ENCODE assay signal across 10 cellular contexts in the genomic region with DNA sequence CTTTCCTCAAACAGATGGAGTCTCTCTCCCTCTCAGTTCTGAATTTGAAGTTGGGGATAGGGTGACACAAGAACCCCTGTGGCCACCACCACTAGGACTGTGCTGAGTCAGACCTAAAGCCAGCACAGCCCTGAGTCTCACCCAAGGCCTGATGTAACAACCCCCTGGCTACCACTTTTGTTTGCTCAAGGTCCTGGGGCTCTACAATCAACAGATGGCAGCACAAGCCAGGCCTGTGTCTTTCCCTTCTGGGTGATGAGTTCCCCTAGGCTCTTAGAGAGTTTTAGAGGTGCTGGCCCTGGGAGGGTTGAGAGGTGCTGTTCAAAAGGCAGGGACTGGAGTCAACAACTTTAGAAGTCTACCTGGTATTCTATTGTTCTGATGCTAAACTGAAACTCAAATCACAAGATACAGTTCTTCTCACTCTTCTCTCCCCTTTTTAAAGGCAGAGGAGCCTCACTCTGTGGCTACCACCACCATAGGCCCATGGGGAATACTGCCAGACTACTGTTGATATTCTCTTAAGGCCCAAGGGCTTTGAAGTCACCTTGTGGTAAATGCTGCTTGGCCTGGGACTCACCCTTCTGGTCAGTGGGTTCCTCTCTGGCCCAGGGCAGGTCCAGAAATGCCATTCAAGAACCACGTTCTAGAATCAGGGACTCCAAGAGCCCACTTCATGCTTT. TPM values are rescaled to one million over a fixed set of nuclear protein-coding genes. Genes with fewer than 3 reads are reported as not detected.
DNase-seq lines count a peak whose midpoint lies in the region; ATAC-seq and TF ChIP-seq lines count a peak whose summit lies in the region.
"Had no signal": no experiment of that assay in that cellular context is flagged by ENCODE, and none has a peak within 500 bp of the region (broad histone marks: within the 10 kb centered on the region; RNA-seq: fewer than 3 reads in every experiment).

No MANE protein-coding gene starts in this region.

- no peaks in the 10 kb centered on the region for H3F3A ChIP-seq in MM.1S (ENCODE audit: insufficient read depth, low read length)

- no peak overlapping the region for H3K9ac ChIP-seq in MM.1S (ENCODE audit: low read length)

- H3K36me3 ChIP-seq in MM.1S (replicated peaks; ENCODE audit: insufficient read depth, low read length): no peaks in the 10 kb centered on the region

- TF ChIP-seq CTCF in MM.1S (IDR thresholded peaks at IDR 0.05; ENCODE audit: low read length) (peak; percentile 69), foreskin keratinocyte (conservative IDR thresholded peaks at IDR 0.05) (peak; percentile 67), mesothelial cell of epicardium (IDR thresholded peaks at IDR 0.05; ENCODE audit: unreplicated experiment) (no peak)

- peaks cover 21% of the 10 kb centered on the region for H3K9me3 Mint-ChIP-seq in mesothelial cell of epicardium

- no peaks in the 10 kb centered on the region for H3K9me3 ChIP-seq in MM.1S (replicated peaks; ENCODE audit: insufficient read depth, low read length)

- H3K79me2 ChIP-seq in MM.1S (ENCODE audit: low read length): no peaks in the 10 kb centered on the region

- no peak overlapping the region for H3K4me3 Mint-ChIP-seq in mesothelial cell of epicardium

- no peak overlapping the region for H3K4me3 ChIP-seq in MM.1S (ENCODE audit: low read length)

- H3K4me1 ChIP-seq in MM.1S (ENCODE audit: low read length): peaks cover 9% of the 10 kb centered on the region
- no peaks in the 10 kb centered on the region for H3K4me1 ChIP-seq in foreskin keratinocyte

- H3K27ac ChIP-seq in MM.1S (ENCODE audit: low read length): no peak overlapping the region
- no peak overlapping the region for H3K27ac ChIP-seq in foreskin keratinocyte
- H3K27ac ChIP-seq: HL-60 had no signal

- ATAC-seq in GM18861 (IDR thresholded peaks at IDR 0.05; ENCODE audit: unreplicated experiment): peak; percentile 60
- peak; percentile 70 for ATAC-seq in GM21825 (IDR thresholded peaks at IDR 0.05; ENCODE audit: unreplicated experiment)
- ATAC-seq in foreskin keratinocyte: peak; percentile 80

- H3K36me3 Mint-ChIP-seq in mesothelial cell of epicardium: peaks cover 1% of the 10 kb centered on the region

- H3K4me1 Mint-ChIP-seq in mesothelial cell of epicardium: no peaks in the 10 kb centered on the region

- no peaks in the 10 kb centered on the region for H3K27me3 ChIP-seq in MM.1S (replicated peaks; ENCODE audit: insufficient read depth, low read length)
- H3K27me3 ChIP-seq in foreskin keratinocyte: no peaks in the 10 kb centered on the region

- no peak overlapping the region for H3K4me2 ChIP-seq in MM.1S (ENCODE audit: low read depth, low read length)

- no peaks in the 10 kb centered on the region for H4K20me1 ChIP-seq in MM.1S (ENCODE audit: insufficient read depth, low read length)

- H2AFZ ChIP-seq in MM.1S (ENCODE audit: low read length): no peak overlapping the region

- no peak overlapping the region for H3K27ac Mint-ChIP-seq in mesothelial cell of epicardium

- H3K27me3 Mint-ChIP-seq in mesothelial cell of epicardium (ENCODE audit: low read depth): no peaks in the 10 kb centered on the region

- DNase-seq in MM.1S (peak; percentile 83), foreskin keratinocyte (peak in 1 of 2 donors; percentile 54), SKM-1 (lab: John Stamatoyannopoulos, UW; ENCODE audit: unreplicated experiment) (no peak), NCI-H187 (lab: John Stamatoyannopoulos, UW) (no peak), mesothelial cell of epicardium (ENCODE audit: low spot score in 2 of 2, unreplicated experiment in 2 of 2) (no peak), retina (no peak)

- H3K9me2 ChIP-seq in MM.1S (replicated peaks; ENCODE audit: insufficient read depth, low read length): no peaks in the 10 kb centered on the region

RNA-seq across cellular contexts. Expression of a gene that starts 6.5 kb away (rescaled TPM):
- total RNA-seq in foreskin keratinocyte: not detected in 2 replicates
- not detected in 2 replicates for polyA plus RNA-seq in foreskin keratinocyte
- not detected in 3 replicates for total RNA-seq in mesothelial cell of epicardium
- total RNA-seq: chondrocyte had no signal

RNA-seq across cellular contexts. Expression of a gene that starts 30.3 kb away (rescaled TPM):
- not detected in 2 replicates for total RNA-seq in foreskin keratinocyte
- not detected in 2 replicates for polyA plus RNA-seq in foreskin keratinocyte
- not detected in 3 replicates for total RNA-seq in mesothelial cell of epicardium
- total RNA-seq: chondrocyte had no signal
